18 cellular contexts compared by ENCODE assay signal in genomic region chr11:114087028-114087427, GRCh38. TPM values are rescaled to one million over a fixed set of nuclear protein-coding genes. Genes with fewer than 3 reads are reported as not detected.
DNase-seq lines count a peak whose midpoint lies in the region; ATAC-seq and TF ChIP-seq lines count a peak whose summit lies in the region.
"Had no signal": no experiment of that assay in that cellular context is flagged by ENCODE, and none has a peak within 500 bp of the region (broad histone marks: within the 10 kb centered on the region; RNA-seq: fewer than 3 reads in every experiment).

No MANE protein-coding gene starts in this region.

- no peak for ATAC-seq in psoas muscle
- ATAC-seq: Panc1 had no signal

- H3K9me3 Mint-ChIP-seq in activated T-helper 2 cell treated with anti-CD3 and anti-CD28 coated beads, Interferon-gamma antibody, Interleukin-2, Interleukin-4, amounts not matched to agents 10 μg/mL and 5 μg/mL and 100 μg/mL, durations not matched to agents 14 hours and 24 hours and 36 hours = no peaks in the 10 kb centered on the region

- H3K36me3 ChIP-seq in psoas muscle (ENCODE audit: insufficient read depth in 1 of 2, low read depth in 1 of 2) = peaks cover 0 to 9% of the 10 kb centered on the region in 2 donors

- H3K4me1 ChIP-seq in psoas muscle = peaks cover 100% of the 10 kb centered on the region

- H3K9me3 ChIP-seq in psoas muscle = no peaks in the 10 kb centered on the region

- no peak for TF ChIP-seq CTCF in psoas muscle (IDR thresholded peaks at IDR 0.05)

- peak; percentile 52 for DNase-seq in SKM-1 treated with dmso at 0.1 percent for 144 hours (lab: John Stamatoyannopoulos, UW; ENCODE audit: unreplicated experiment)
- no peak for DNase-seq in SKM-1 (lab: John Stamatoyannopoulos, UW; ENCODE audit: unreplicated experiment)
- DNase-seq in GF-D8 (lab: John Stamatoyannopoulos, UW) = peak; percentile 48
- DNase-seq in activated T-helper 2 cell treated with anti-CD3 and anti-CD28 coated beads, Interferon-gamma antibody, Interleukin-2, Interleukin-4, amounts not matched to agents 10 μg/mL and 5 μg/mL and 100 μg/mL, durations not matched to agents 14 hours and 24 hours and 36 hours (ENCODE audit: low spot score) = no peak
- no peak for DNase-seq in psoas muscle
- DNase-seq in DMS79 treated with DMSO at 0.1 percent for 48 hours (lab: John Stamatoyannopoulos, UW) = no peak
- DNase-seq in NCI-H2227 (lab: John Stamatoyannopoulos, UW; ENCODE audit: unreplicated experiment) = no peak
- DNase-seq in NCI-H2107 (lab: John Stamatoyannopoulos, UW) = no peak
- DNase-seq: activated gamma-delta T cell treated with Interleukin-2 at 50 U/mL for 16 hours, aorta, IMR-90, NCI-H2029, NCI-H524 treated with DMSO at 0.1 percent for 48 hours, SW 1271 had no signal

- H3K27me3 ChIP-seq in psoas muscle (ENCODE audit: insufficient read depth in 3 of 3, low read length in 2 of 3) = no peaks in the 10 kb centered on the region

- peak overlapping the region; percentile 52 for H3K27ac Mint-ChIP-seq in activated T-helper 2 cell treated with anti-CD3 and anti-CD28 coated beads, Interferon-gamma antibody, Interleukin-2, Interleukin-4, amounts not matched to agents 10 μg/mL and 5 μg/mL and 100 μg/mL, durations not matched to agents 14 hours and 24 hours and 36 hours

- peak overlapping the region; percentile 99 for H3K27ac ChIP-seq in psoas muscle
- H3K27ac ChIP-seq: C4-2B, parathyroid adenoma, skin epidermis had no signal

- no peak overlapping the region for H3K4me3 ChIP-seq in psoas muscle
- H3K4me3 ChIP-seq: skin epidermis had no signal

- 72 to 80% (median 73%) methylated on average over 5 of the region's 5 CpGs for WGBS in psoas muscle, 3 donors

- intact Hi-C loops in activated T-helper 2 cell treated with anti-CD3 and anti-CD28 coated beads, Interferon-gamma antibody, Interleukin-2, Interleukin-4, amounts not matched to agents 10 μg/mL and 5 μg/mL and 100 μg/mL, durations not matched to agents 14 hours and 24 hours and 36 hours (cut with micrococcal nuclease) = loop anchor here (2.0 to 5.0 kb wide), 2 partner anchors 16 to 95 kb away; no protein-coding TSS in a partner anchor
- intact Hi-C loops in psoas muscle (cut with DNase I) = no loop called here

- peaks cover 32% of the 10 kb centered on the region for H3K4me1 Mint-ChIP-seq in activated T-helper 2 cell treated with anti-CD3 and anti-CD28 coated beads, Interferon-gamma antibody, Interleukin-2, Interleukin-4, amounts not matched to agents 10 μg/mL and 5 μg/mL and 100 μg/mL, durations not matched to agents 14 hours and 24 hours and 36 hours (ENCODE audit: low read depth)

- H3K4me3 Mint-ChIP-seq in activated T-helper 2 cell treated with anti-CD3 and anti-CD28 coated beads, Interferon-gamma antibody, Interleukin-2, Interleukin-4, amounts not matched to agents 10 μg/mL and 5 μg/mL and 100 μg/mL, durations not matched to agents 14 hours and 24 hours and 36 hours (ENCODE audit: low read depth) = no peak overlapping the region

- peaks cover 2% of the 10 kb centered on the region for H3K36me3 Mint-ChIP-seq in activated T-helper 2 cell treated with anti-CD3 and anti-CD28 coated beads, Interferon-gamma antibody, Interleukin-2, Interleukin-4, amounts not matched to agents 10 μg/mL and 5 μg/mL and 100 μg/mL, durations not matched to agents 14 hours and 24 hours and 36 hours (ENCODE audit: low read depth)

- peaks cover 17% of the 10 kb centered on the region for H3K27me3 Mint-ChIP-seq in activated T-helper 2 cell treated with anti-CD3 and anti-CD28 coated beads, Interferon-gamma antibody, Interleukin-2, Interleukin-4, amounts not matched to agents 10 μg/mL and 5 μg/mL and 100 μg/mL, durations not matched to agents 14 hours and 24 hours and 36 hours (ENCODE audit: low read depth)

RNA-seq across cellular contexts. Expression of gene ZBTB16, which starts 27.5 kb away (rescaled TPM):
- total RNA-seq in activated T-helper 2 cell treated with anti-CD3 and anti-CD28 coated beads, Interferon-gamma antibody, Interleukin-2, Interleukin-4, amounts not matched to agents 10 μg/mL and 5 μg/mL and 100 μg/mL, durations not matched to agents 14 hours and 24 hours and 36 hours = 2.8 and 2.9 TPM in 2 replicates
- total RNA-seq in psoas muscle = 100 to 1,000 TPM in 3 of 4 donors, 10 to 100 TPM in 1; 11.7 to 299 (median 183) TPM
- 10 to 100 TPM; 12.0 to 89.8 (median 45.2) TPM for polyA plus RNA-seq in psoas muscle
- total RNA-seq: IMR-90 had no signal
- polyA plus RNA-seq: IMR-90 had no signal

Comparison
In these comparisons a context has a peak if more than half of its experiments do, and no peak if none do; other contexts are left out.
1. DNase-seq: peak in SKM-1 treated with dmso at 0.1 percent for 144 hours (single experiment) and GF-D8 (single experiment); none in SKM-1 (single experiment), activated T-helper 2 cell treated with anti-CD3 and anti-CD28 coated beads, Interferon-gamma antibody, Interleukin-2, Interleukin-4, amounts not matched to agents 10 μg/mL and 5 μg/mL and 100 μg/mL, durations not matched to agents 14 hours and 24 hours and 36 hours (single experiment), psoas muscle (0 of 2), DMS79 treated with DMSO at 0.1 percent for 48 hours (single experiment), NCI-H2227 (single experiment) and NCI-H2107 (single experiment).